In genomic region chr12:12627308-12627827, GRCh38 we compare ENCODE assay signal across 24 cellular contexts.
"Had no signal": no experiment of that assay in that cellular context is flagged by ENCODE, and none has a peak within 500 bp of the region (broad histone marks: within the 10 kb centered on the region; RNA-seq: fewer than 3 reads in every experiment).

No MANE protein-coding gene starts in this region.

- H3K36me3 ChIP-seq: ovary, right atrium auricular region, right lobe of liver, vagina had no signal

- H3K4me2 ChIP-seq: smooth muscle cell had no signal

- ATAC-seq: mucosa of descending colon; naive thymus-derived CD4-positive, alpha-beta T cell; natural killer cell treated with Interleukin-12 subunit alpha and Interleukin-12 subunit beta and Interleukin-15 and Interleukin-18, amount 100 ng/mL, for 72 hours; right lobe of liver; stimulated activated memory B cell treated with anti-CD40 and anti-IgM and Interleukin-4, amounts not matched to agents 10 μg/mL and 1 μg/mL and 100 μg/mL, for 72 hours; stimulated activated naive CD8-positive, alpha-beta T cell treated with anti-CD3 and anti-CD28 coated beads, Interleukin-15, amount 100 ng/mL, for 72 hours had no signal

- H3K27me3 ChIP-seq: ovary, right atrium auricular region, right lobe of liver, tibial nerve, vagina had no signal

- H3K4me1 ChIP-seq: right atrium auricular region had no signal

- DNase-seq: islet precursor cell; left ventricle myocardium inferior; mesendoderm; mucosa of descending colon; naive thymus-derived CD4-positive, alpha-beta T cell; ovary; right lobe of liver; stimulated activated CD4-positive, alpha-beta T cell treated with anti-CD3 and anti-CD28 coated beads, Interleukin-1b, Interleukin-23, amount 100 ng/mL, for 48 hours; stimulated activated CD4-positive, alpha-beta T cell treated with anti-CD3 and anti-CD28 coated beads, Interleukin-2, amount 100 ng/mL, for 48 hours; stimulated activated CD4-positive, alpha-beta T cell treated with anti-CD3 and anti-CD28 coated beads, Interleukin-4, amount 100 ng/mL, for 4 hours; stimulated activated CD8-positive, alpha-beta memory T cell treated with anti-CD3 and anti-CD28 coated beads, Interleukin-4, amount 100 ng/mL, for 48 hours; stimulated activated naive CD4-positive, alpha-beta T cell treated with Interleukin-2 at 50 U/mL for 16 hours; stimulated activated naive CD8-positive, alpha-beta T cell treated with anti-CD3 and anti-CD28 coated beads, Interleukin-15, amount 100 ng/mL, for 72 hours; substantia nigra had no signal

- H3K27ac ChIP-seq: left ventricle myocardium inferior, ovary, right atrium auricular region, right lobe of liver, tibial nerve, vagina had no signal

- H3K9me3 ChIP-seq: mucosa of descending colon, ovary, right lobe of liver, vagina had no signal

- H3K4me3 Mint-ChIP-seq: mesothelial cell of epicardium; natural killer cell treated with Interleukin-12 subunit alpha and Interleukin-12 subunit beta and Interleukin-15 and Interleukin-18, amount 100 ng/mL, for 72 hours; stimulated activated memory B cell treated with anti-CD40 and anti-IgM and Interleukin-4, amounts not matched to agents 10 μg/mL and 1 μg/mL and 100 μg/mL, for 72 hours; stimulated activated naive CD8-positive, alpha-beta T cell treated with anti-CD3 and anti-CD28 coated beads, Interleukin-15, amount 100 ng/mL, for 72 hours; type B pancreatic cell had no signal

- H3K27ac Mint-ChIP-seq: mesothelial cell of epicardium; natural killer cell treated with Interleukin-12 subunit alpha and Interleukin-12 subunit beta and Interleukin-15 and Interleukin-18, amount 100 ng/mL, for 72 hours; progenitor cell of endocrine pancreas; stimulated activated memory B cell treated with anti-CD40 and anti-IgM and Interleukin-4, amounts not matched to agents 10 μg/mL and 1 μg/mL and 100 μg/mL, for 72 hours; stimulated activated naive CD8-positive, alpha-beta T cell treated with anti-CD3 and anti-CD28 coated beads, Interleukin-15, amount 100 ng/mL, for 72 hours; type B pancreatic cell had no signal

- H3K4me3 ChIP-seq: left ventricle myocardium inferior, lung, mucosa of descending colon, ovary, right atrium auricular region, right lobe of liver, smooth muscle cell, tibial nerve, vagina had no signal

- H3K27me3 Mint-ChIP-seq: naive thymus-derived CD4-positive, alpha-beta T cell; natural killer cell treated with Interleukin-12 subunit alpha and Interleukin-12 subunit beta and Interleukin-15 and Interleukin-18, amount 100 ng/mL, for 72 hours; progenitor cell of endocrine pancreas; stimulated activated memory B cell treated with anti-CD40 and anti-IgM and Interleukin-4, amounts not matched to agents 10 μg/mL and 1 μg/mL and 100 μg/mL, for 72 hours; stimulated activated naive CD8-positive, alpha-beta T cell treated with anti-CD3 and anti-CD28 coated beads, Interleukin-15, amount 100 ng/mL, for 72 hours; type B pancreatic cell had no signal

- H3K36me3 Mint-ChIP-seq: natural killer cell treated with Interleukin-12 subunit alpha and Interleukin-12 subunit beta and Interleukin-15 and Interleukin-18, amount 100 ng/mL, for 72 hours had no signal
